14 cellular contexts compared by ENCODE assay signal in genomic region chr15:76345269-76345879, GRCh38. TPM values are rescaled to one million over a fixed set of nuclear protein-coding genes. Genes with fewer than 3 reads are reported as not detected.
DNase-seq lines count a peak whose midpoint lies in the region; ATAC-seq and TF ChIP-seq lines count a peak whose summit lies in the region.
"Had no signal": no experiment of that assay in that cellular context is flagged by ENCODE, and none has a peak within 500 bp of the region (broad histone marks: within the 10 kb centered on the region; RNA-seq: fewer than 3 reads in every experiment).

No MANE protein-coding gene starts in this region.

- H3K36me3 ChIP-seq in iPS-20b (ENCODE audit: insufficient read depth, low read depth, low read length) = no peaks in the 10 kb centered on the region

- H3K4me3 ChIP-seq in iPS-20b (ENCODE audit: low read length) = peak overlapping the region; percentile 69

- peaks cover 70% of the 10 kb centered on the region for H3K27me3 Mint-ChIP-seq in stimulated activated naive CD8-positive, alpha-beta T cell treated with anti-CD3 and anti-CD28 coated beads, Interleukin-15, Interleukin-2, amounts not matched to agents 100 ng/mL and 50 ng/mL, for 24 hours
- peaks cover 69% of the 10 kb centered on the region for H3K27me3 Mint-ChIP-seq in activated CD4-positive, alpha-beta memory T cell treated with anti-CD3 and anti-CD28 coated beads, Interleukin-2, amount 10 ng/mL, durations not matched to agents 7 days and 5 days
- H3K27me3 Mint-ChIP-seq in type B pancreatic cell = peaks cover 86% of the 10 kb centered on the region

- CTCF ChIA-PET in activated CD4-positive, alpha-beta memory T cell treated with anti-CD3 and anti-CD28 coated beads, Interleukin-2, amount 10 ng/mL, durations not matched to agents 7 days and 5 days (lab: Charles Lee) = interaction anchor here (1.3 to 3.3 kb wide), 2 partner anchors 10 to 11 kb away, joined by 4 to 9 read pairs; partner anchors contain the start of gene ISL2

- peaks cover 4% of the 10 kb centered on the region; the same call in 1 of the 2 replicates for H3K4me1 ChIP-seq in iPS-20b (ENCODE audit: insufficient read depth, low read length)

- peak overlapping the region; percentile 47 for H3K4me3 Mint-ChIP-seq in stimulated activated naive CD8-positive, alpha-beta T cell treated with anti-CD3 and anti-CD28 coated beads, Interleukin-15, Interleukin-2, amounts not matched to agents 100 ng/mL and 50 ng/mL, for 24 hours
- peak overlapping the region; percentile 47 for H3K4me3 Mint-ChIP-seq in activated CD4-positive, alpha-beta memory T cell treated with anti-CD3 and anti-CD28 coated beads, Interleukin-2, amount 10 ng/mL, durations not matched to agents 7 days and 5 days
- H3K4me3 Mint-ChIP-seq in type B pancreatic cell = peak overlapping the region; percentile 82

- no peak for TF ChIP-seq CTCF in type B pancreatic cell (conservative IDR thresholded peaks at IDR 0.05)

- ATAC-seq in stimulated activated naive CD8-positive, alpha-beta T cell treated with anti-CD3 and anti-CD28 coated beads, Interleukin-15, Interleukin-2, amounts not matched to agents 100 U/mL and 50 U/mL, for 24 hours = no peak
- no peak for ATAC-seq in GM19328 (IDR thresholded peaks at IDR 0.05; ENCODE audit: unreplicated experiment)

- no peaks in the 10 kb centered on the region for H3K9me3 Mint-ChIP-seq in stimulated activated naive CD8-positive, alpha-beta T cell treated with anti-CD3 and anti-CD28 coated beads, Interleukin-15, Interleukin-2, amounts not matched to agents 100 ng/mL and 50 ng/mL, for 24 hours
- no peaks in the 10 kb centered on the region for H3K9me3 Mint-ChIP-seq in activated CD4-positive, alpha-beta memory T cell treated with anti-CD3 and anti-CD28 coated beads, Interleukin-2, amount 10 ng/mL, durations not matched to agents 7 days and 5 days
- no peaks in the 10 kb centered on the region for H3K9me3 Mint-ChIP-seq in type B pancreatic cell

- H3K27ac Mint-ChIP-seq in stimulated activated naive CD8-positive, alpha-beta T cell treated with anti-CD3 and anti-CD28 coated beads, Interleukin-15, Interleukin-2, amounts not matched to agents 100 ng/mL and 50 ng/mL, for 24 hours = no peak overlapping the region
- no peak overlapping the region for H3K27ac Mint-ChIP-seq in activated CD4-positive, alpha-beta memory T cell treated with anti-CD3 and anti-CD28 coated beads, Interleukin-2, amount 10 ng/mL, durations not matched to agents 7 days and 5 days
- H3K27ac Mint-ChIP-seq in type B pancreatic cell = peak overlapping the region; percentile 22

- peaks cover 100% of the 10 kb centered on the region for H3K27me3 ChIP-seq in iPS-20b (ENCODE audit: insufficient read depth, low read length)

- H3K36me3 Mint-ChIP-seq in stimulated activated naive CD8-positive, alpha-beta T cell treated with anti-CD3 and anti-CD28 coated beads, Interleukin-15, Interleukin-2, amounts not matched to agents 100 ng/mL and 50 ng/mL, for 24 hours (ENCODE audit: low read depth) = peaks cover 21% of the 10 kb centered on the region
- H3K36me3 Mint-ChIP-seq in activated CD4-positive, alpha-beta memory T cell treated with anti-CD3 and anti-CD28 coated beads, Interleukin-2, amount 10 ng/mL, durations not matched to agents 7 days and 5 days (ENCODE audit: low read depth) = peaks cover 25% of the 10 kb centered on the region
- peaks cover 7% of the 10 kb centered on the region for H3K36me3 Mint-ChIP-seq in type B pancreatic cell

- no peak overlapping the region for H3K27ac ChIP-seq in iPS-20b (ENCODE audit: low read length)
- H3K27ac ChIP-seq: BLaER1 treated with 17β-estradiol and CSF1 and Interleukin-3, amounts not matched to agents 10 nM and 100 nM had no signal

- H3K4me1 Mint-ChIP-seq in stimulated activated naive CD8-positive, alpha-beta T cell treated with anti-CD3 and anti-CD28 coated beads, Interleukin-15, Interleukin-2, amounts not matched to agents 100 ng/mL and 50 ng/mL, for 24 hours (ENCODE audit: low read depth) = peaks cover 27% of the 10 kb centered on the region
- H3K4me1 Mint-ChIP-seq in activated CD4-positive, alpha-beta memory T cell treated with anti-CD3 and anti-CD28 coated beads, Interleukin-2, amount 10 ng/mL, durations not matched to agents 7 days and 5 days = peaks cover 27% of the 10 kb centered on the region
- H3K4me1 Mint-ChIP-seq in type B pancreatic cell (ENCODE audit: unreplicated experiment) = peaks cover 13% of the 10 kb centered on the region

- H3K9me3 ChIP-seq in iPS-20b (ENCODE audit: insufficient read depth, low read depth, low read length) = no peaks in the 10 kb centered on the region; the same call in none of the 2 replicates
- H3K9me3 ChIP-seq: tibial nerve had no signal

- no peak for DNase-seq in stimulated activated naive CD8-positive, alpha-beta T cell treated with anti-CD3 and anti-CD28 coated beads, Interleukin-15, Interleukin-2, amounts not matched to agents 100 U/mL and 50 U/mL, for 24 hours
- no peak for DNase-seq in activated CD4-positive, alpha-beta memory T cell treated with anti-CD3 and anti-CD28 coated beads, Interleukin-2, amount 10 ng/mL, durations not matched to agents 7 days and 5 days
- DNase-seq in type B pancreatic cell (ENCODE audit: extremely low spot score, unreplicated experiment) = no peak
- DNase-seq in NCI-H774 (lab: John Stamatoyannopoulos, UW) = no peak
- no peak for DNase-seq in EL
- DNase-seq: activated CD4-positive, alpha-beta T cell treated with anti-CD3 and anti-CD28 coated beads, Interleukin-2, amount 50 U/mL, for 4 hours; central memory CD4-positive, alpha-beta T cell; NCI-H2029; Right ventricle myocardium superior had no signal

- POLR2A ChIA-PET in activated CD4-positive, alpha-beta memory T cell treated with anti-CD3 and anti-CD28 coated beads, Interleukin-2, amount 10 ng/mL, durations not matched to agents 7 days and 5 days (lab: Charles Lee) = interaction anchor here (1.0 to 2.9 kb wide), 4 partner anchors 9 to 560 kb away, joined by 3 to 15 read pairs (median 4); partner anchors contain the start of gene ISL2

- no peak overlapping the region for H3K9ac ChIP-seq in iPS-20b (ENCODE audit: low read depth, low read length)

RNA-seq across cellular contexts. Expression of gene ISL2, which starts 8.8 kb away (rescaled TPM):
- total RNA-seq in activated CD4-positive, alpha-beta memory T cell treated with anti-CD3 and anti-CD28 coated beads, Interleukin-2, amount 10 ng/mL, durations not matched to agents 7 days and 5 days = 1 to 10 TPM; 3.7 TPM
- 1.2 and 4.5 TPM in 2 replicates for total RNA-seq in type B pancreatic cell (ENCODE audit: low replicate concordance)
- total RNA-seq: Right ventricle myocardium superior, tibial nerve had no signal

RNA-seq across cellular contexts. Expression of gene ETFA, which starts 34.1 kb away (rescaled TPM):
- 100 to 1,000 TPM; 109 to 112 TPM for total RNA-seq in activated CD4-positive, alpha-beta memory T cell treated with anti-CD3 and anti-CD28 coated beads, Interleukin-2, amount 10 ng/mL, durations not matched to agents 7 days and 5 days
- 135 and 149 TPM in 2 replicates for total RNA-seq in type B pancreatic cell (ENCODE audit: low replicate concordance)
